Comparison of ENCODE assay signal across 27 cellular contexts in the genomic region with DNA sequence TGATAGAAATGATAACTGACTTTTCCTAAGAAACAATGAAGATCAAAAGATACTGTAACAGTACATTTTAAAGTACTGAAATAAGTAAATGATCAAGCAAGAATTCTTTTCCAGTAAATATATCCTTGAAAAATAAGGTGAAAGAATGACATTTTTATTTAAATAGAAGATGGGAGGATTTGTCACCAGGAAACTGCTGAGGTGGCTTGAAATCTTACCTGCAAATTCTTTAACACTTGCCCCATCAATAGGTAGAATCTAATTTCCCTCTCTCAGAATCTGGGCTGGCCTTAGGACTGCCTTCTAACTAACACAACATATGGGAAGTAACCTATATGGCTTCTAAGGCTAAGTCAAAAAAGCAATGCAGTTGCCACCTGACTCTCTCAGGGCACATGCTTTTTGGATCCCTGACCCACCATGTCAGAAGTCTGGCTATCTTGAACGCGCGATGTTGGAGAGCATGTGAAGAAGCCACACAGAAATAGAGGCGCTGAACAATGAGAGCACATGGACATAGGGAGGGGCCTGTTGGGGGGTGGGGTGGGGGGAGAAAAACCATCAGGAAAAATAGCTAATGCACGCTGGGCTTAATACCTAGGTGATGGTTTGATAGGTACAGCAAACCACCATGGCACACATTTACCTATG. TPM values are rescaled to one million over a fixed set of nuclear protein-coding genes. Genes with fewer than 3 reads are reported as not detected.
"Had no signal": no experiment of that assay in that cellular context is flagged by ENCODE, and none has a peak within 500 bp of the region (broad histone marks: within the 10 kb centered on the region; RNA-seq: fewer than 3 reads in every experiment).

No MANE protein-coding gene starts in this region.

- H3K4me1 ChIP-seq: adrenal gland, ascending aorta, uterus had no signal

- H3K4me3 ChIP-seq: adrenal gland, ascending aorta, dorsolateral prefrontal cortex, esophagus squamous epithelium, gastroesophageal sphincter, uterus had no signal

- H3K4me3 Mint-ChIP-seq: activated naive CD8-positive, alpha-beta T cell; activated T-cell treated with anti-CD3 and anti-CD28 coated beads, Interleukin-2, amount 50 U/mL, for 4 hours; natural killer cell; stimulated activated naive B cell treated with anti-CD40 and anti-IgM and Interleukin-4, amounts not matched to agents 10 μg/mL and 1 μg/mL and 100 μg/mL, for 72 hours; WTC11 had no signal

- H3K27me3 ChIP-seq: adrenal gland, ascending aorta, brain microvascular endothelial cell, dorsolateral prefrontal cortex, esophagus squamous epithelium, gastroesophageal sphincter, uterus had no signal

- DNase-seq: activated CD8-positive, alpha-beta memory T cell treated with anti-CD3 and anti-CD28 coated beads, Interleukin-2, amount 50 U/mL, for 4 hours; activated naive CD4-positive, alpha-beta T cell; activated T-cell treated with anti-CD3 and anti-CD28 coated beads, Interleukin-2, amount 50 U/mL, for 4 hours; adrenal gland; brain microvascular endothelial cell; central memory CD4-positive, alpha-beta T cell; esophagus squamous epithelium; head of caudate nucleus; kidney; midbrain; natural killer cell; retina; stimulated activated CD4-positive, alpha-beta T cell treated with anti-CD3 and anti-CD28 coated beads, Interleukin-2, amount 100 ng/mL, for 24 hours; stimulated activated naive B cell treated with anti-CD40 and anti-IgM and Interleukin-4, amounts not matched to agents 10 μg/mL and 1 μg/mL and 100 μg/mL, for 72 hours; trophoblast cell; uterus had no signal

- H3K27ac ChIP-seq: adrenal gland, ascending aorta, brain microvascular endothelial cell, dorsolateral prefrontal cortex, uterus had no signal

- H3K9me3 ChIP-seq: adrenal gland, ascending aorta, esophagus squamous epithelium, uterus had no signal

- H3K36me3 Mint-ChIP-seq: activated naive CD8-positive, alpha-beta T cell; natural killer cell; stimulated activated naive B cell treated with anti-CD40 and anti-IgM and Interleukin-4, amounts not matched to agents 10 μg/mL and 1 μg/mL and 100 μg/mL, for 72 hours; WTC11 had no signal

- FAIRE-seq: colon, kidney had no signal

- H3K27me3 Mint-ChIP-seq: activated naive CD8-positive, alpha-beta T cell had no signal

- ATAC-seq: activated T-cell treated with anti-CD3 and anti-CD28 coated beads, Interleukin-2, amount 50 U/mL, for 4 hours; gastroesophageal sphincter; left lobe of liver; natural killer cell; stimulated activated naive B cell treated with anti-CD40 and anti-IgM and Interleukin-4, amounts not matched to agents 10 μg/mL and 1 μg/mL and 100 μg/mL, for 72 hours; WTC11 had no signal

- H3K9me3 Mint-ChIP-seq: activated T-cell treated with anti-CD3 and anti-CD28 coated beads, Interleukin-2, amount 50 U/mL, for 4 hours; natural killer cell; stimulated activated naive B cell treated with anti-CD40 and anti-IgM and Interleukin-4, amounts not matched to agents 10 μg/mL and 1 μg/mL and 100 μg/mL, for 72 hours had no signal

- H3K36me3 ChIP-seq: adrenal gland, ascending aorta, brain microvascular endothelial cell, esophagus squamous epithelium, gastroesophageal sphincter, uterus had no signal

- H3K27ac Mint-ChIP-seq: activated naive CD8-positive, alpha-beta T cell; activated T-helper 2 cell treated with anti-CD3 and anti-CD28 coated beads, Interferon-gamma antibody, Interleukin-2, Interleukin-4, amounts not matched to agents 10 μg/mL and 5 μg/mL and 100 μg/mL, durations not matched to agents 14 hours and 24 hours and 36 hours; progenitor cell of endocrine pancreas; stimulated activated naive B cell treated with anti-CD40 and anti-IgM and Interleukin-4, amounts not matched to agents 10 μg/mL and 1 μg/mL and 100 μg/mL, for 72 hours; WTC11 had no signal

RNA-seq across cellular contexts. Expression of a gene that starts 11.5 kb away (rescaled TPM):
- total RNA-seq: activated T-cell treated with anti-CD3 and anti-CD28 coated beads, Interleukin-2, amount 50 U/mL, for 4 hours; ascending aorta; left lobe of liver; lung microvascular endothelial cell; osteocyte; progenitor cell of endocrine pancreas had no signal

RNA-seq across cellular contexts. Expression of a gene that starts 41.5 kb away (rescaled TPM):
- total RNA-seq: osteocyte had no signal
